Comparison of ENCODE assay signal across 1 cellular context in the genomic region with DNA sequence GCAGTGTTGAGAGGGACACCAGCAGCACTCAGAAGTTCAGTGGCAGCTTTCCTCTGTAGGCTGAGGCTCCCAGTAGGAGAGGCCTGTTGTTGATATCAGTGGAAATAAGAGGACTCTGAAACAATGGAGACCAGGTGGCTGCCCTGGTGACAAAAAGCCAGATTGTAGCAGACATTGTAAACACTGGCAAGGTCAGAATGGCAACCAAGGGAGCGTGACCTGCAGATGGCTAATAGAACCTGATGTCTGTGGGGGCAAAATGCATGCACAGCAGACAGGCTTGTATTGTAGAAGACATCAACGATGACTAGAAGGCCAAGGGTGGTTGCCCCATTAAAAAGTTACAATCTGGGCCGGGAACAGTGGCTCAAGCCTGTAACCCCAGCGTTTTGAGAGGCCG.
A peak's percentile ranks its signal among the peaks of the same experiment; 100 is the strongest.
TF ChIP-seq lines count a peak whose summit lies in the region.

No MANE protein-coding gene starts in this region.

TF ChIP-seq in HepG2, 621 proteins besides CTCF, POLR2A, EP300 and RAD21 (continued from another document and continues in another):
- no peak for TF ChIP-seq ZNF704 (CRISPR knock-in tag; IDR thresholded peaks at IDR 0.05; ENCODE audit: borderline replicate concordance)
- TF ChIP-seq, protein P1, sequence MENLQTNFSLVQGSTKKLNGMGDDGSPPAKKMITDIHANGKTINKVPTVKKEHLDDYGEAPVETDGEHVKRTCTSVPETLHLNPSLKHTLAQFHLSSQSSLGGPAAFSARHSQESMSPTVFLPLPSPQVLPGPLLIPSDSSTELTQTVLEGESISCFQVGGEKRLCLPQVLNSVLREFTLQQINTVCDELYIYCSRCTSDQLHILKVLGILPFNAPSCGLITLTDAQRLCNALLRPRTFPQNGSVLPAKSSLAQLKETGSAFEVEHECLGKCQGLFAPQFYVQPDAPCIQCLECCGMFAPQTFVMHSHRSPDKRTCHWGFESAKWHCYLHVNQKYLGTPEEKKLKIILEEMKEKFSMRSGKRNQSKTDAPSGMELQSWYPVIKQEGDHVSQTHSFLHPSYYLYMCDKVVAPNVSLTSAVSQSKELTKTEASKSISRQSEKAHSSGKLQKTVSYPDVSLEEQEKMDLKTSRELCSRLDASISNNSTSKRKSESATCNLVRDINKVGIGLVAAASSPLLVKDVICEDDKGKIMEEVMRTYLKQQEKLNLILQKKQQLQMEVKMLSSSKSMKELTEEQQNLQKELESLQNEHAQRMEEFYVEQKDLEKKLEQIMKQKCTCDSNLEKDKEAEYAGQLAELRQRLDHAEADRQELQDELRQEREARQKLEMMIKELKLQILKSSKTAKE (CRISPR knock-in tag; IDR thresholded peaks at IDR 0.05; ENCODE audit: borderline replicate concordance), result peak; percentile 92
- TF ChIP-seq MED8 (CRISPR knock-in tag; IDR thresholded peaks at IDR 0.05; ENCODE audit: insufficient replicate concordance), result no peak
- TF ChIP-seq ZNF572 (CRISPR knock-in tag; IDR thresholded peaks at IDR 0.05), result no peak
- no peak for TF ChIP-seq NCOA5 (CRISPR knock-in tag; IDR thresholded peaks at IDR 0.05)
- TF ChIP-seq MBD4 (IDR thresholded peaks at IDR 0.05; ENCODE audit: borderline replicate concordance, low read length), result no peak
- TF ChIP-seq FOXM1 (CRISPR knock-in tag; IDR thresholded peaks at IDR 0.05), result no peak
- no peak for TF ChIP-seq ATF5 (CRISPR knock-in tag; IDR thresholded peaks at IDR 0.05; ENCODE audit: low read depth)
- peak; percentile 58; the same call in 1 of the 2 replicates for TF ChIP-seq HDAC2 (CRISPR knock-in tag; IDR thresholded peaks at IDR 0.05)
- no peak for TF ChIP-seq SIX4 (CRISPR knock-in tag; IDR thresholded peaks at IDR 0.05)
- TF ChIP-seq ZNF598 (CRISPR knock-in tag; IDR thresholded peaks at IDR 0.05; ENCODE audit: borderline replicate concordance), result peak; percentile 54; the same call in 1 of the 2 replicates
- TF ChIP-seq PHF21A (CRISPR knock-in tag; IDR thresholded peaks at IDR 0.05), result 0 out of 2 replicates have a peak, but pooled peaks have one; percentile 20
- no peak for TF ChIP-seq DMAP1 (CRISPR knock-in tag; IDR thresholded peaks at IDR 0.05)
- 0 out of 2 replicates have a peak, but pooled peaks have one; percentile 78 for TF ChIP-seq ZBTB34 (CRISPR knock-in tag; IDR thresholded peaks at IDR 0.05)
- TF ChIP-seq, protein P2, sequence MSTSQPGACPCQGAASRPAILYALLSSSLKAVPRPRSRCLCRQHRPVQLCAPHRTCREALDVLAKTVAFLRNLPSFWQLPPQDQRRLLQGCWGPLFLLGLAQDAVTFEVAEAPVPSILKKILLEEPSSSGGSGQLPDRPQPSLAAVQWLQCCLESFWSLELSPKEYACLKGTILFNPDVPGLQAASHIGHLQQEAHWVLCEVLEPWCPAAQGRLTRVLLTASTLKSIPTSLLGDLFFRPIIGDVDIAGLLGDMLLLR (CRISPR knock-in tag; IDR thresholded peaks at IDR 0.05), result no peak
- TF ChIP-seq SP4 (CRISPR knock-in tag; IDR thresholded peaks at IDR 0.05), result no peak
- TF ChIP-seq SKI (IDR thresholded peaks at IDR 0.05; ENCODE audit: partially characterized antibody), result peak; percentile 92
- no peak for TF ChIP-seq ZMYM3 (CRISPR knock-in tag; IDR thresholded peaks at IDR 0.05)
- TF ChIP-seq ZNF607 (CRISPR knock-in tag; IDR thresholded peaks at IDR 0.05; ENCODE audit: borderline replicate concordance), result no peak
- TF ChIP-seq, protein P3, sequence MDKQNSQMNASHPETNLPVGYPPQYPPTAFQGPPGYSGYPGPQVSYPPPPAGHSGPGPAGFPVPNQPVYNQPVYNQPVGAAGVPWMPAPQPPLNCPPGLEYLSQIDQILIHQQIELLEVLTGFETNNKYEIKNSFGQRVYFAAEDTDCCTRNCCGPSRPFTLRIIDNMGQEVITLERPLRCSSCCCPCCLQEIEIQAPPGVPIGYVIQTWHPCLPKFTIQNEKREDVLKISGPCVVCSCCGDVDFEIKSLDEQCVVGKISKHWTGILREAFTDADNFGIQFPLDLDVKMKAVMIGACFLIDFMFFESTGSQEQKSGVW (CRISPR knock-in tag; IDR thresholded peaks at IDR 0.05; ENCODE audit: borderline replicate concordance), result no peak
- TF ChIP-seq, protein P4, sequence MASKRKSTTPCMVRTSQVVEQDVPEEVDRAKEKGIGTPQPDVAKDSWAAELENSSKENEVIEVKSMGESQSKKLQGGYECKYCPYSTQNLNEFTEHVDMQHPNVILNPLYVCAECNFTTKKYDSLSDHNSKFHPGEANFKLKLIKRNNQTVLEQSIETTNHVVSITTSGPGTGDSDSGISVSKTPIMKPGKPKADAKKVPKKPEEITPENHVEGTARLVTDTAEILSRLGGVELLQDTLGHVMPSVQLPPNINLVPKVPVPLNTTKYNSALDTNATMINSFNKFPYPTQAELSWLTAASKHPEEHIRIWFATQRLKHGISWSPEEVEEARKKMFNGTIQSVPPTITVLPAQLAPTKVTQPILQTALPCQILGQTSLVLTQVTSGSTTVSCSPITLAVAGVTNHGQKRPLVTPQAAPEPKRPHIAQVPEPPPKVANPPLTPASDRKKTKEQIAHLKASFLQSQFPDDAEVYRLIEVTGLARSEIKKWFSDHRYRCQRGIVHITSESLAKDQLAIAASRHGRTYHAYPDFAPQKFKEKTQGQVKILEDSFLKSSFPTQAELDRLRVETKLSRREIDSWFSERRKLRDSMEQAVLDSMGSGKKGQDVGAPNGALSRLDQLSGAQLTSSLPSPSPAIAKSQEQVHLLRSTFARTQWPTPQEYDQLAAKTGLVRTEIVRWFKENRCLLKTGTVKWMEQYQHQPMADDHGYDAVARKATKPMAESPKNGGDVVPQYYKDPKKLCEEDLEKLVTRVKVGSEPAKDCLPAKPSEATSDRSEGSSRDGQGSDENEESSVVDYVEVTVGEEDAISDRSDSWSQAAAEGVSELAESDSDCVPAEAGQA (IDR thresholded peaks at IDR 0.05; ENCODE audit: low read depth), result no peak
- TF ChIP-seq, protein P4 (CRISPR knock-in tag; IDR thresholded peaks at IDR 0.05; ENCODE audit: borderline replicate concordance), result no peak
- TF ChIP-seq LCORL (IDR thresholded peaks at IDR 0.05), result no peak
- peak; percentile 52; the same call in 1 of the 2 replicates for TF ChIP-seq LCORL (CRISPR knock-in tag; IDR thresholded peaks at IDR 0.05)
- TF ChIP-seq PAF1 (CRISPR knock-in tag; IDR thresholded peaks at IDR 0.05), result no peak
- no peak for TF ChIP-seq TEF (CRISPR knock-in tag; IDR thresholded peaks at IDR 0.05)
- no peak for TF ChIP-seq ZNF800 (CRISPR knock-in tag; IDR thresholded peaks at IDR 0.05)
- peak; percentile 57; the same call in 1 of the 2 replicates for TF ChIP-seq ZNF609 (CRISPR knock-in tag; IDR thresholded peaks at IDR 0.05; ENCODE audit: borderline replicate concordance)
- TF ChIP-seq ATF2 (CRISPR knock-in tag; IDR thresholded peaks at IDR 0.05), result no peak
- no peak for TF ChIP-seq WIZ (CRISPR knock-in tag; IDR thresholded peaks at IDR 0.05)
- TF ChIP-seq CAMTA2 (CRISPR knock-in tag; IDR thresholded peaks at IDR 0.05; ENCODE audit: borderline replicate concordance), result no peak
- no peak for TF ChIP-seq ZNF207 (IDR thresholded peaks at IDR 0.05; ENCODE audit: borderline replicate concordance)
- TF ChIP-seq CEBPG (CRISPR knock-in tag; IDR thresholded peaks at IDR 0.05), result no peak
- peak in 1 of 2 experiments; percentile 72; a peak in 2 of 4 replicates for TF ChIP-seq NR2F1 (CRISPR knock-in tag; IDR thresholded peaks at IDR 0.05)
